In the genomic region with DNA sequence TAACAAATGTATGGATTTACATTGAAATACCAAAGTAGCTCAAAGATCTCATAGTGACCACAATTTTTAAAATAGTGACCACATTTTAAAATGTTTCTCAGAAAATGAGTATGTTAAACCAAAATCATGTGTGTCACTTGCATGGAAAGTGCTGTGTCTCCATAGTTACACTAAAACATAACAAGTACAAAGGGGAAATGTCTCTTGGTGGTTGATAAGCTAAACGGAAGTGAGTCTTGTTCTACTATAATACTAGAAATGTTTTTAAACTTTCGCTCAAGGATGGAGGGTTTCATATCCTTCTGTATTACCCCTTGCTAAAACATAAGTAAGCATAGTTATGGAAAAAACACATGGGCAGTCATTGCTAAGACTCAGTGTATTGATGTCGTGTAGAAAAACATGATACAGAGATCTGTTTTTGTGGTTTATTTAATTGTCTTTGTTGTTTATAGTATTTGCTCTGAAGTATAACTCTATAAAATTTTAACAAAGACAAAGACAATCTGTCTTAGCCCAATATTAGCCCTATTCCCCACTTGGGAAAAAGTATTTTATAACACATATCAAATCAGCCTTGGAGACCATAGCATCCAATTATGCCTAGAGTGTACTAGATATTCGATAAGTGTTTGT, we compare ENCODE assay signal across 8 cellular contexts. TPM values are rescaled to one million over a fixed set of nuclear protein-coding genes. Genes with fewer than 3 reads are reported as not detected.
DNase-seq lines count a peak whose midpoint lies in the region; ATAC-seq and TF ChIP-seq lines count a peak whose summit lies in the region.

No MANE protein-coding gene starts in this region.

- no peaks in the 10 kb centered on the region for H3K27me3 ChIP-seq in left ventricle myocardium inferior (ENCODE audit: low read depth)
- H3K27me3 ChIP-seq in smooth muscle cell (ENCODE audit: low read depth): no peaks in the 10 kb centered on the region

- H3K4me3 Mint-ChIP-seq in activated CD8-positive, alpha-beta T cell treated with anti-CD3 and anti-CD28 coated beads, Interleukin-2, amount 10 ng/mL, durations not matched to agents 7 days and 5 days: peak overlapping the region; percentile 50

- H3K4me2 ChIP-seq in smooth muscle cell: peak overlapping the region; percentile 25

- H2AFZ ChIP-seq in smooth muscle cell (ENCODE audit: low read depth): no peak overlapping the region

- H3K36me3 ChIP-seq in left ventricle myocardium inferior (no peaks in the 10 kb centered on the region), smooth muscle cell (ENCODE audit: low read depth) (no peaks in the 10 kb centered on the region)

- peaks cover 14% of the 10 kb centered on the region for H3K4me1 ChIP-seq in left ventricle myocardium inferior
- H3K4me1 ChIP-seq in smooth muscle cell (ENCODE audit: low read depth): no peaks in the 10 kb centered on the region

- DNase-seq in Right ventricle myocardium superior (no peak), left ventricle myocardium inferior (no peak), smooth muscle cell (lab: John Stamatoyannopoulos, UW; ENCODE audit: unreplicated experiment) (no peak), UCSD-AML1 (lab: John Stamatoyannopoulos, UW; ENCODE audit: unreplicated experiment) (no peak), mesenteric fat pad (ENCODE audit: low spot score) (no peak)
- DNase-seq in activated CD8-positive, alpha-beta T cell treated with anti-CD3 and anti-CD28 coated beads, Interleukin-2, amount 10 ng/mL, durations not matched to agents 7 days and 5 days: peak; percentile 42
- DNase-seq in activated CD8-positive, alpha-beta memory T cell treated with anti-CD3 and anti-CD28 coated beads, Interleukin-2, amount 50 U/mL, for 4 hours: no peak

- H3K4me3 ChIP-seq in left ventricle myocardium inferior: no peak overlapping the region
- H3K4me3 ChIP-seq in smooth muscle cell: no peak overlapping the region

- peak overlapping the region; percentile 51 for H3K9ac ChIP-seq in smooth muscle cell (ENCODE audit: low read depth)

- H3K27me3 Mint-ChIP-seq in activated CD8-positive, alpha-beta T cell treated with anti-CD3 and anti-CD28 coated beads, Interleukin-2, amount 10 ng/mL, durations not matched to agents 7 days and 5 days (ENCODE audit: low read depth): no peaks in the 10 kb centered on the region

- POLR2A ChIA-PET in activated CD8-positive, alpha-beta T cell treated with anti-CD3 and anti-CD28 coated beads, Interleukin-2, amount 10 ng/mL, durations not matched to agents 7 days and 5 days (lab: Charles Lee): interaction anchor here (0.7 to 6.0 kb wide), 10 partner anchors 10 to 514 kb away, joined by 3 to 99 read pairs (median 4); a partner anchor contains a TSS

- intact Hi-C loops in Right ventricle myocardium superior (cut with DNase I): no loop called here
- intact Hi-C loops in left ventricle myocardium inferior (cut with micrococcal nuclease): no loop called here

- peak overlapping the region; percentile 93 for H3K27ac Mint-ChIP-seq in activated CD8-positive, alpha-beta T cell treated with anti-CD3 and anti-CD28 coated beads, Interleukin-2, amount 10 ng/mL, durations not matched to agents 7 days and 5 days

- CTCF ChIA-PET in activated CD8-positive, alpha-beta T cell treated with anti-CD3 and anti-CD28 coated beads, Interleukin-2, amount 10 ng/mL, durations not matched to agents 7 days and 5 days (lab: Charles Lee): interaction anchor here (0.7 to 8.1 kb wide), 12 partner anchors 10 to 50 kb away, joined by 3 to 68 read pairs (median 6); a partner anchor contains a TSS

- ATAC-seq in Right ventricle myocardium superior (ENCODE audit: poor library complexity): peak; percentile 49
- peak; percentile 82 for ATAC-seq in HG03354 (IDR thresholded peaks at IDR 0.05; ENCODE audit: poor library complexity, severe bottlenecking, unreplicated experiment)
- peak; percentile 84 for ATAC-seq in activated CD8-positive, alpha-beta T cell treated with anti-CD3 and anti-CD28 coated beads, Interleukin-2, amount 10 ng/mL, durations not matched to agents 7 days and 5 days

- WGBS in smooth muscle cell (ENCODE audit: low lambda C conversion rate): 69% methylated on average over 4 of the region's 4 CpGs

- no peak overlapping the region for H3K27ac ChIP-seq in left ventricle myocardium inferior (replicated peaks)
- peak overlapping the region; percentile 83 for H3K27ac ChIP-seq in smooth muscle cell (ENCODE audit: low read depth)

- H3K9me3 ChIP-seq in left ventricle myocardium inferior (replicated peaks): no peaks in the 10 kb centered on the region
- H3K9me3 ChIP-seq in smooth muscle cell (replicated peaks; ENCODE audit: low read depth): no peaks in the 10 kb centered on the region

- H3F3A ChIP-seq in smooth muscle cell (ENCODE audit: low read depth): no peaks in the 10 kb centered on the region

- H4K20me1 ChIP-seq in smooth muscle cell (ENCODE audit: low read depth): no peaks in the 10 kb centered on the region

- H3K9me3 Mint-ChIP-seq in activated CD8-positive, alpha-beta T cell treated with anti-CD3 and anti-CD28 coated beads, Interleukin-2, amount 10 ng/mL, durations not matched to agents 7 days and 5 days (ENCODE audit: insufficient read depth): peaks cover 4% of the 10 kb centered on the region

- no peaks in the 10 kb centered on the region for H3K79me2 ChIP-seq in smooth muscle cell (ENCODE audit: low read depth)

- H3K36me3 Mint-ChIP-seq in activated CD8-positive, alpha-beta T cell treated with anti-CD3 and anti-CD28 coated beads, Interleukin-2, amount 10 ng/mL, durations not matched to agents 7 days and 5 days (ENCODE audit: low read depth): peaks cover 1% of the 10 kb centered on the region

- no peak for TF ChIP-seq CTCF in left ventricle myocardium inferior (IDR thresholded peaks at IDR 0.05; ENCODE audit: borderline replicate concordance)
- TF ChIP-seq CTCF in smooth muscle cell (IDR thresholded peaks at IDR 0.05; ENCODE audit: borderline replicate concordance, insufficient read depth, poor library complexity, severe bottlenecking): no peak

- peaks cover 58% of the 10 kb centered on the region for H3K4me1 Mint-ChIP-seq in activated CD8-positive, alpha-beta T cell treated with anti-CD3 and anti-CD28 coated beads, Interleukin-2, amount 10 ng/mL, durations not matched to agents 7 days and 5 days (ENCODE audit: low read depth)

RNA-seq across cellular contexts. Expression of a gene that starts 27.0 kb away (rescaled TPM):
- total RNA-seq in Right ventricle myocardium superior (11.8 TPM), left ventricle myocardium inferior (13.5 TPM), smooth muscle cell (16.5 and 17.5 TPM in 2 replicates), mesenteric fat pad (30.4 TPM)
- 10 to 100 TPM; 40.1 to 45.0 TPM for total RNA-seq in activated CD8-positive, alpha-beta T cell treated with anti-CD3 and anti-CD28 coated beads, Interleukin-2, amount 10 ng/mL, durations not matched to agents 7 days and 5 days
- polyA plus RNA-seq in smooth muscle cell: 2.3 and 3.4 TPM in 2 replicates

RNA-seq across cellular contexts. Expression of a gene that starts 50.2 kb away (rescaled TPM):
- total RNA-seq in Right ventricle myocardium superior (142 TPM), left ventricle myocardium inferior (146 TPM), smooth muscle cell (293 and 300 TPM in 2 replicates), mesenteric fat pad (207 TPM)
- 100 to 1,000 TPM; 163 to 168 TPM for total RNA-seq in activated CD8-positive, alpha-beta T cell treated with anti-CD3 and anti-CD28 coated beads, Interleukin-2, amount 10 ng/mL, durations not matched to agents 7 days and 5 days
- polyA plus RNA-seq in smooth muscle cell: 206 and 230 TPM in 2 replicates
